In genomic region chr2:74334931-74335333, GRCh38 we compare ENCODE assay signal across 8 cellular contexts. TPM values are rescaled to one million over a fixed set of nuclear protein-coding genes. Genes with fewer than 3 reads are reported as not detected.
DNase-seq lines count a peak whose midpoint lies in the region; ATAC-seq and TF ChIP-seq lines count a peak whose summit lies in the region.

No MANE protein-coding gene starts in this region.

- no peak overlapping the region for H3K4me3 Mint-ChIP-seq in activated T-helper 2 cell treated with anti-CD3 and anti-CD28 coated beads, Interferon-gamma antibody, Interleukin-2, Interleukin-4, amounts not matched to agents 10 μg/mL and 5 μg/mL and 100 μg/mL, durations not matched to agents 14 hours and 24 hours and 36 hours (ENCODE audit: low read depth)

- H3K9me3 ChIP-seq in DND-41 (ENCODE audit: insufficient read depth, low read length, severe bottlenecking), result no peaks in the 10 kb centered on the region
- H3K9me3 ChIP-seq in RWPE2 (ENCODE audit: severe bottlenecking), result no peaks in the 10 kb centered on the region
- H3K9me3 ChIP-seq in suprapubic skin, result no peaks in the 10 kb centered on the region

- DNase-seq in DND-41, result peak; percentile 75
- no peak for DNase-seq in RWPE2 (ENCODE audit: low spot score)
- peak; percentile 56 for DNase-seq in activated T-helper 2 cell treated with anti-CD3 and anti-CD28 coated beads, Interferon-gamma antibody, Interleukin-2, Interleukin-4, amounts not matched to agents 10 μg/mL and 5 μg/mL and 100 μg/mL, durations not matched to agents 14 hours and 24 hours and 36 hours (ENCODE audit: low spot score)
- DNase-seq in foreskin fibroblast, result peak; percentile 58 to 87
- DNase-seq in occipital lobe (lab: John Stamatoyannopoulos, UW), result peak; percentile 59
- DNase-seq in suprapubic skin (ENCODE audit: low spot score in 2 of 2), result peak in 1 of 2 donors; percentile 81
- DNase-seq in cortex of kidney (lab: John Stamatoyannopoulos, UW), result no peak

- H3K4me2 ChIP-seq in DND-41 (ENCODE audit: insufficient read depth, low read length) (no peak overlapping the region), KMS-11 (no peak overlapping the region)

- peak; percentile 95 for ATAC-seq in DND-41 (ENCODE audit: insufficient read depth, low read depth)
- peak; percentile 85 for ATAC-seq in RWPE2 (ENCODE audit: low read depth)

- TF ChIP-seq EP300 in suprapubic skin (IDR thresholded peaks at IDR 0.05), result no peak

- H3K36me3 Mint-ChIP-seq in activated T-helper 2 cell treated with anti-CD3 and anti-CD28 coated beads, Interferon-gamma antibody, Interleukin-2, Interleukin-4, amounts not matched to agents 10 μg/mL and 5 μg/mL and 100 μg/mL, durations not matched to agents 14 hours and 24 hours and 36 hours (ENCODE audit: low read depth), result no peaks in the 10 kb centered on the region

- no peaks in the 10 kb centered on the region for H3K4me1 Mint-ChIP-seq in activated T-helper 2 cell treated with anti-CD3 and anti-CD28 coated beads, Interferon-gamma antibody, Interleukin-2, Interleukin-4, amounts not matched to agents 10 μg/mL and 5 μg/mL and 100 μg/mL, durations not matched to agents 14 hours and 24 hours and 36 hours (ENCODE audit: low read depth)

- H3K9ac ChIP-seq in DND-41 (ENCODE audit: low read depth, low read length), result no peak overlapping the region
- H3K9ac ChIP-seq in KMS-11, result no peak overlapping the region

- no peak overlapping the region; the same call in 1 of the 2 replicates for H2AFZ ChIP-seq in DND-41 (ENCODE audit: low read depth, low read length)
- no peak overlapping the region for H2AFZ ChIP-seq in KMS-11 (ENCODE audit: low read depth)

- H3K27me3 ChIP-seq in DND-41 (ENCODE audit: insufficient read depth, low read length, poor library complexity) (no peaks in the 10 kb centered on the region), KMS-11 (ENCODE audit: insufficient read depth, low read depth) (no peaks in the 10 kb centered on the region), RWPE2 (ENCODE audit: insufficient read depth, poor library complexity, severe bottlenecking) (no peaks in the 10 kb centered on the region), suprapubic skin (no peaks in the 10 kb centered on the region)

- H4K20me1 ChIP-seq in DND-41 (ENCODE audit: insufficient read depth, low read length) (no peaks in the 10 kb centered on the region), KMS-11 (ENCODE audit: insufficient read depth) (no peaks in the 10 kb centered on the region)

- TF ChIP-seq CTCF in DND-41 (IDR thresholded peaks at IDR 0.05; ENCODE audit: borderline replicate concordance, extremely low read depth, low read length, poor library complexity, severe bottlenecking) (peak; percentile 91), KMS-11 (conservative IDR thresholded peaks at IDR 0.05; ENCODE audit: low read depth, low read length) (peak; percentile 95), RWPE2 (IDR thresholded peaks at IDR 0.05; ENCODE audit: poor library complexity, severe bottlenecking) (peak; percentile 95), foreskin fibroblast (IDR thresholded peaks at IDR 0.05; ENCODE audit: low read depth, low read length) (peak; percentile 97), suprapubic skin (IDR thresholded peaks at IDR 0.05) (peak; percentile 68 to 96)

- H3K36me3 ChIP-seq in DND-41 (ENCODE audit: insufficient read depth, low read length) (no peaks in the 10 kb centered on the region), KMS-11 (ENCODE audit: insufficient read depth) (no peaks in the 10 kb centered on the region), RWPE2 (ENCODE audit: low read depth) (no peaks in the 10 kb centered on the region), suprapubic skin (peaks cover 35% of the 10 kb centered on the region)

- H3K27ac ChIP-seq in DND-41 (ENCODE audit: low read length) (no peak overlapping the region), KMS-11 (no peak overlapping the region), RWPE2 (ENCODE audit: poor library complexity, severe bottlenecking) (no peak overlapping the region), suprapubic skin (no peak overlapping the region)

- no peaks in the 10 kb centered on the region for H3K79me2 ChIP-seq in DND-41 (ENCODE audit: insufficient read depth, low read length)
- H3K79me2 ChIP-seq in KMS-11 (ENCODE audit: insufficient read depth, low read depth), result no peaks in the 10 kb centered on the region

- no peak for TF ChIP-seq POLR2A in suprapubic skin (IDR thresholded peaks at IDR 0.05)

- WGBS in suprapubic skin, result 0% methylated on average over 1 of the region's 3 CpGs

- peaks cover 6% of the 10 kb centered on the region for H3K27me3 Mint-ChIP-seq in activated T-helper 2 cell treated with anti-CD3 and anti-CD28 coated beads, Interferon-gamma antibody, Interleukin-2, Interleukin-4, amounts not matched to agents 10 μg/mL and 5 μg/mL and 100 μg/mL, durations not matched to agents 14 hours and 24 hours and 36 hours (ENCODE audit: low read depth)

- H3K4me3 ChIP-seq in DND-41 (ENCODE audit: low read depth in 1 of 2, low read length in 2 of 2) (no peak overlapping the region), KMS-11 (IDR thresholded peaks at IDR 0.05; ENCODE audit: insufficient read depth, low read depth, low read length) (no peak overlapping the region), RWPE2 (ENCODE audit: severe bottlenecking) (no peak overlapping the region), foreskin fibroblast (ENCODE audit: low read depth in 1 of 2, low read length in 2 of 2) (no peak overlapping the region), suprapubic skin (no peak overlapping the region)

- H3K4me1 ChIP-seq in DND-41 (ENCODE audit: insufficient read depth, low read length), result no peaks in the 10 kb centered on the region
- no peaks in the 10 kb centered on the region for H3K4me1 ChIP-seq in KMS-11 (ENCODE audit: low read depth, poor library complexity, severe bottlenecking)
- no peaks in the 10 kb centered on the region for H3K4me1 ChIP-seq in RWPE2 (ENCODE audit: insufficient read depth, poor library complexity, severe bottlenecking)
- no peaks in the 10 kb centered on the region for H3K4me1 ChIP-seq in suprapubic skin

- intact Hi-C loops in activated T-helper 2 cell treated with anti-CD3 and anti-CD28 coated beads, Interferon-gamma antibody, Interleukin-2, Interleukin-4, amounts not matched to agents 10 μg/mL and 5 μg/mL and 100 μg/mL, durations not matched to agents 14 hours and 24 hours and 36 hours (cut with micrococcal nuclease), result loop anchor here (1.0 kb wide), 2 partner anchors 68 to 85 kb away; no protein-coding TSS in a partner anchor

- no peaks in the 10 kb centered on the region for H3K9me3 Mint-ChIP-seq in activated T-helper 2 cell treated with anti-CD3 and anti-CD28 coated beads, Interferon-gamma antibody, Interleukin-2, Interleukin-4, amounts not matched to agents 10 μg/mL and 5 μg/mL and 100 μg/mL, durations not matched to agents 14 hours and 24 hours and 36 hours

- no peak overlapping the region for H3K27ac Mint-ChIP-seq in activated T-helper 2 cell treated with anti-CD3 and anti-CD28 coated beads, Interferon-gamma antibody, Interleukin-2, Interleukin-4, amounts not matched to agents 10 μg/mL and 5 μg/mL and 100 μg/mL, durations not matched to agents 14 hours and 24 hours and 36 hours

RNA-seq across cellular contexts. Expression of gene SLC4A5, which starts 8.3 kb away (rescaled TPM):
- 1.2 and 1.8 TPM in 2 replicates for total RNA-seq in activated T-helper 2 cell treated with anti-CD3 and anti-CD28 coated beads, Interferon-gamma antibody, Interleukin-2, Interleukin-4, amounts not matched to agents 10 μg/mL and 5 μg/mL and 100 μg/mL, durations not matched to agents 14 hours and 24 hours and 36 hours
- total RNA-seq in occipital lobe (2.2 TPM), suprapubic skin (10 to 100 TPM in 1 of 4 donors, 1 to 10 TPM in 3; 3.2 to 30.4 (median 4.2) TPM)

RNA-seq across cellular contexts. Expression of gene DCTN1, which starts 45.2 kb away (rescaled TPM):
- total RNA-seq in activated T-helper 2 cell treated with anti-CD3 and anti-CD28 coated beads, Interferon-gamma antibody, Interleukin-2, Interleukin-4, amounts not matched to agents 10 μg/mL and 5 μg/mL and 100 μg/mL, durations not matched to agents 14 hours and 24 hours and 36 hours, result 91.1 and 104 TPM in 2 replicates
- total RNA-seq in occipital lobe, result 97.2 TPM
- total RNA-seq in suprapubic skin, result 100 to 1,000 TPM in 3 of 4 donors, 10 to 100 TPM in 1; 83.4 to 122 (median 105) TPM

Comparison
In these comparisons a context has a peak if more than half of its experiments do, and no peak if none do; other contexts are left out.
1. DNase-seq: peak in DND-41 (single experiment), activated T-helper 2 cell treated with anti-CD3 and anti-CD28 coated beads, Interferon-gamma antibody, Interleukin-2, Interleukin-4, amounts not matched to agents 10 μg/mL and 5 μg/mL and 100 μg/mL, durations not matched to agents 14 hours and 24 hours and 36 hours (single experiment), foreskin fibroblast (2 of 2) and occipital lobe (single experiment); none in RWPE2 (single experiment) and cortex of kidney (single experiment).
2. Peak in every context shown above with its lines, with median percentiles within 50 percentile points of each other: CTCF ChIP-seq.